Comparison of ENCODE assay signal across 20 cellular contexts in genomic region chr6:38154731-38155130, GRCh38.
DNase-seq lines count a peak whose midpoint lies in the region; ATAC-seq and TF ChIP-seq lines count a peak whose summit lies in the region.
"Had no signal": no experiment of that assay in that cellular context is flagged by ENCODE, and none has a peak within 500 bp of the region (broad histone marks: within the 10 kb centered on the region; RNA-seq: fewer than 3 reads in every experiment).

No MANE protein-coding gene starts in this region.

- no peaks in the 10 kb centered on the region for H3K27me3 ChIP-seq in hepatocyte
- H3K27me3 ChIP-seq in smooth muscle cell (ENCODE audit: low read depth), result no peaks in the 10 kb centered on the region
- no peaks in the 10 kb centered on the region for H3K27me3 ChIP-seq in CD4-positive, alpha-beta memory T cell (ENCODE audit: insufficient read depth, low read length)

- H3K4me2 ChIP-seq in hepatocyte (no peak overlapping the region), smooth muscle cell (no peak overlapping the region)

- WGBS in hepatocyte (ENCODE audit: low lambda C conversion rate, missing lambda C conversion rate), result 90% methylated on average over 8 of the region's 8 CpGs
- WGBS in smooth muscle cell (ENCODE audit: low lambda C conversion rate), result 91% methylated on average over 8 of the region's 8 CpGs

- H3K9me3 Mint-ChIP-seq in activated CD4-positive, alpha-beta T cell treated with anti-CD3 and anti-CD28 coated beads for 36 hours (ENCODE audit: low read depth), result no peaks in the 10 kb centered on the region
- H3K9me3 Mint-ChIP-seq in CD4-positive, alpha-beta memory T cell, result peaks cover 0 to 2% (median 0%) of the 10 kb centered on the region in 8 donors

- POLR2A ChIA-PET in activated CD4-positive, alpha-beta T cell treated with anti-CD3 and anti-CD28 coated beads for 36 hours (lab: Charles Lee), result no interaction called here
- POLR2A ChIA-PET in CD4-positive, alpha-beta memory T cell (lab: Charles Lee; ENCODE audit: partially characterized antibody), result no interaction called here

- intact Hi-C loops in activated CD4-positive, alpha-beta T cell treated with anti-CD3 and anti-CD28 coated beads for 36 hours (cut with DNase I, micrococcal nuclease), result no loop called here
- intact Hi-C loops in CD4-positive, alpha-beta memory T cell (cut with micrococcal nuclease), result no loop called here

- H3K4me1 ChIP-seq in hepatocyte (ENCODE audit: insufficient read depth) (no peaks in the 10 kb centered on the region), smooth muscle cell (ENCODE audit: low read depth) (peaks cover 5% of the 10 kb centered on the region)
- H3K4me1 ChIP-seq in CD4-positive, alpha-beta memory T cell (ENCODE audit: insufficient read depth, low read length), result no peaks in the 10 kb centered on the region
- H3K4me1 ChIP-seq: prostate gland had no signal

- H3K9me3 ChIP-seq in SK-N-MC (ENCODE audit: low read depth, low read length) (no peaks in the 10 kb centered on the region), hepatocyte (ENCODE audit: low read depth) (no peaks in the 10 kb centered on the region), smooth muscle cell (replicated peaks; ENCODE audit: low read depth) (no peaks in the 10 kb centered on the region)
- H3K9me3 ChIP-seq in CD4-positive, alpha-beta memory T cell (ENCODE audit: control insufficient read depth in 1 of 2, low read length in 2 of 2), result no peaks in the 10 kb centered on the region
- H3K9me3 ChIP-seq: prostate gland had no signal

- H3K79me2 ChIP-seq in hepatocyte, result no peaks in the 10 kb centered on the region
- no peaks in the 10 kb centered on the region for H3K79me2 ChIP-seq in smooth muscle cell (ENCODE audit: low read depth)

- H3K27ac Mint-ChIP-seq in activated CD4-positive, alpha-beta T cell treated with anti-CD3 and anti-CD28 coated beads for 36 hours, result peak overlapping the region; percentile 55
- H3K27ac Mint-ChIP-seq in CD4-positive, alpha-beta memory T cell, result peak overlapping the region in 2 of 7 donors; percentile 8

- peaks cover 5% of the 10 kb centered on the region; the same call in 1 of the 2 replicates for H3K36me3 ChIP-seq in SK-N-MC (ENCODE audit: insufficient read depth, low read length)
- H3K36me3 ChIP-seq in hepatocyte (replicated peaks; ENCODE audit: insufficient read depth, low read depth), result no peaks in the 10 kb centered on the region
- H3K36me3 ChIP-seq in smooth muscle cell (ENCODE audit: low read depth), result no peaks in the 10 kb centered on the region
- no peaks in the 10 kb centered on the region for H3K36me3 ChIP-seq in CD4-positive, alpha-beta memory T cell (ENCODE audit: insufficient read depth, low read length)
- H3K36me3 ChIP-seq: prostate gland had no signal

- no peak overlapping the region for H3K4me3 Mint-ChIP-seq in activated CD4-positive, alpha-beta T cell treated with anti-CD3 and anti-CD28 coated beads for 36 hours
- H3K4me3 Mint-ChIP-seq in CD4-positive, alpha-beta memory T cell, result no peak overlapping the region

- TF ChIP-seq CTCF in hepatocyte (IDR thresholded peaks at IDR 0.05; ENCODE audit: poor library complexity) (no peak), smooth muscle cell (IDR thresholded peaks at IDR 0.05; ENCODE audit: borderline replicate concordance, insufficient read depth, poor library complexity, severe bottlenecking) (no peak)

- no peaks in the 10 kb centered on the region for H3K4me1 Mint-ChIP-seq in activated CD4-positive, alpha-beta T cell treated with anti-CD3 and anti-CD28 coated beads for 36 hours
- H3K4me1 Mint-ChIP-seq in CD4-positive, alpha-beta memory T cell, result peaks cover 0 to 11% (median 3%) of the 10 kb centered on the region in 4 donors

- peaks cover 13% of the 10 kb centered on the region for H3K36me3 Mint-ChIP-seq in activated CD4-positive, alpha-beta T cell treated with anti-CD3 and anti-CD28 coated beads for 36 hours (ENCODE audit: low read depth)
- peaks cover 16 to 35% of the 10 kb centered on the region in 2 donors for H3K36me3 Mint-ChIP-seq in CD4-positive, alpha-beta memory T cell

- H4K20me1 ChIP-seq in hepatocyte (ENCODE audit: insufficient read depth, poor library complexity, severe bottlenecking) (peaks cover 5% of the 10 kb centered on the region), smooth muscle cell (ENCODE audit: low read depth) (peaks cover 83% of the 10 kb centered on the region)

- ATAC-seq in activated CD4-positive, alpha-beta T cell treated with anti-CD3 and anti-CD28 coated beads for 36 hours, result no peak
- no peak for ATAC-seq in HG03095 (IDR thresholded peaks at IDR 0.05; ENCODE audit: unreplicated experiment)
- ATAC-seq: Right ventricle myocardium inferior had no signal

- no peak for DNase-seq in activated CD4-positive, alpha-beta T cell treated with anti-CD3 and anti-CD28 coated beads for 36 hours
- no peak for DNase-seq in activated CD4-positive, alpha-beta T cell treated with anti-CD3 and anti-CD28 coated beads, Interleukin-2, amount 50 U/mL, for 4 hours
- DNase-seq in SK-N-MC (ENCODE audit: low read depth, low spot score) (no peak), hepatocyte (ENCODE audit: low spot score) (no peak), smooth muscle cell (lab: John Stamatoyannopoulos, UW; ENCODE audit: unreplicated experiment) (no peak), hepatic stellate cell (ENCODE audit: low spot score) (no peak)
- DNase-seq in CD4-positive, alpha-beta memory T cell, result no peak
- DNase-seq: 8988T; activated gamma-delta T cell treated with Interleukin-2 at 50 U/mL for 16 hours; aorta; HCEC 1CT; NCI-H1694; NCI-H345; small intestine; stimulated activated CD4-positive, alpha-beta T cell treated with anti-CD3 and anti-CD28 coated beads, Interleukin-4, amount 100 ng/mL, for 4 hours; stimulated activated CD8-positive, alpha-beta memory T cell treated with anti-CD3 and anti-CD28 coated beads, Interleukin-4, amount 100 ng/mL, for 48 hours had no signal

- H3K27me3 Mint-ChIP-seq in activated CD4-positive, alpha-beta T cell treated with anti-CD3 and anti-CD28 coated beads for 36 hours, result no peaks in the 10 kb centered on the region
- no peaks in the 10 kb centered on the region for H3K27me3 Mint-ChIP-seq in CD4-positive, alpha-beta memory T cell

- no peak overlapping the region for H2AFZ ChIP-seq in hepatocyte
- H2AFZ ChIP-seq in smooth muscle cell (ENCODE audit: low read depth), result no peak overlapping the region

- H3K27ac ChIP-seq in SK-N-MC, result peak overlapping the region; percentile 11; the same call in 1 of the 2 replicates
- peak overlapping the region; percentile 43 for H3K27ac ChIP-seq in hepatocyte
- H3K27ac ChIP-seq in smooth muscle cell (ENCODE audit: low read depth), result peak overlapping the region; percentile 83
- H3K27ac ChIP-seq in CD4-positive, alpha-beta memory T cell (ENCODE audit: low read depth, low read length), result no peak overlapping the region
- H3K27ac ChIP-seq: C4-2B, prostate gland had no signal

- H3K4me3 ChIP-seq in SK-N-MC (no peak overlapping the region), hepatocyte (no peak overlapping the region), smooth muscle cell (no peak overlapping the region)
- H3K4me3 ChIP-seq in CD4-positive, alpha-beta memory T cell (ENCODE audit: low read length in 2 of 2), result no peak overlapping the region
- H3K4me3 ChIP-seq: prostate gland had no signal

- CTCF ChIA-PET in activated CD4-positive, alpha-beta T cell treated with anti-CD3 and anti-CD28 coated beads for 36 hours (lab: Charles Lee), result interaction anchor here (0.6 to 1.5 kb wide), 2 partner anchors 11 to 18 kb away, joined by 3 to 4 read pairs; no protein-coding TSS in a partner anchor
- CTCF ChIA-PET in CD4-positive, alpha-beta memory T cell (lab: Charles Lee; ENCODE audit: partially characterized antibody), result no interaction called here

- no peaks in the 10 kb centered on the region for H3K9me2 ChIP-seq in hepatocyte (replicated peaks; ENCODE audit: insufficient read depth)

- H3F3A ChIP-seq in smooth muscle cell (ENCODE audit: low read depth), result peaks cover 3% of the 10 kb centered on the region

- no peak overlapping the region for H3K9ac ChIP-seq in SK-N-MC (ENCODE audit: insufficient read length)
- H3K9ac ChIP-seq in smooth muscle cell (ENCODE audit: low read depth), result no peak overlapping the region
